Comparison of ENCODE assay signal across 16 cellular contexts in genomic region chr4:90142091-90142490, GRCh38. TPM values are rescaled to one million over a fixed set of nuclear protein-coding genes. Genes with fewer than 3 reads are reported as not detected.
DNase-seq lines count a peak whose midpoint lies in the region; TF ChIP-seq lines count a peak whose summit lies in the region.
"Had no signal": no experiment of that assay in that cellular context is flagged by ENCODE, and none has a peak within 500 bp of the region (broad histone marks: within the 10 kb centered on the region; RNA-seq: fewer than 3 reads in every experiment).

No MANE protein-coding gene starts in this region.

- H2AFZ ChIP-seq in neural progenitor cell (replicated peaks), result no peak overlapping the region

- no peak overlapping the region for H3K4me3 Mint-ChIP-seq in neural progenitor cell

- H3K4me2 ChIP-seq in neural progenitor cell, result no peak overlapping the region
- H3K4me2 ChIP-seq: BLaER1 treated with 17β-estradiol and CSF1 and Interleukin-3, amounts not matched to agents 10 nM and 100 nM had no signal

- no peaks in the 10 kb centered on the region for H3K27me3 Mint-ChIP-seq in neural progenitor cell (ENCODE audit: insufficient read depth, low read depth)

- H3K36me3 ChIP-seq in neural progenitor cell, result no peaks in the 10 kb centered on the region
- H3K36me3 ChIP-seq in suprapubic skin, result no peaks in the 10 kb centered on the region
- H3K36me3 ChIP-seq: BLaER1 treated with 17β-estradiol and CSF1 and Interleukin-3, amounts not matched to agents 10 nM and 100 nM had no signal

- no peaks in the 10 kb centered on the region for H3K9me3 Mint-ChIP-seq in neural progenitor cell

- H3K9me3 ChIP-seq in neural progenitor cell (ENCODE audit: low read depth), result no peaks in the 10 kb centered on the region
- H3K9me3 ChIP-seq in suprapubic skin, result no peaks in the 10 kb centered on the region
- H3K9me3 ChIP-seq: BLaER1 treated with 17β-estradiol and CSF1 and Interleukin-3, amounts not matched to agents 10 nM and 100 nM had no signal

- in situ Hi-C loops in SK-MEL-5 (cut with HindIII; ENCODE audit: low pct_unique_long_range_greater_than_20kb, low sequenced_read_pairs), result no loop called here

- H3K27me3 ChIP-seq in neural progenitor cell (no peaks in the 10 kb centered on the region), suprapubic skin (no peaks in the 10 kb centered on the region)
- H3K27me3 ChIP-seq: BLaER1 treated with 17β-estradiol and CSF1 and Interleukin-3, amounts not matched to agents 10 nM and 100 nM had no signal

- H3K27ac Mint-ChIP-seq in neural progenitor cell, result no peak overlapping the region

- peak; percentile 19 for DNase-seq in DMS79 treated with DMSO at 0.1 percent for 48 hours (lab: John Stamatoyannopoulos, UW)
- no peak for DNase-seq in DMS79 (lab: John Stamatoyannopoulos, UW)
- DNase-seq in NCI-H1436 (lab: John Stamatoyannopoulos, UW), result peak; percentile 17
- peak; percentile 23 for DNase-seq in SK-MEL-5 (ENCODE audit: low read depth, low spot score)
- peak; percentile 20 for DNase-seq in neural progenitor cell (ENCODE audit: low spot score)
- DNase-seq in suprapubic skin (ENCODE audit: low spot score in 2 of 2), result no peak
- DNase-seq in COLO668 (lab: John Stamatoyannopoulos, UW; ENCODE audit: unreplicated experiment), result no peak
- no peak for DNase-seq in NCI-H2196 (lab: John Stamatoyannopoulos, UW; ENCODE audit: unreplicated experiment)
- DNase-seq: GF-D8, KBM-7, NCI-H1092 treated with DMSO at 0.1 percent for 48 hours, NCI-H446 treated with DMSO at 0.1 percent for 48 hours, T-helper 1 cell had no signal

- peaks cover 9% of the 10 kb centered on the region for H3K4me1 Mint-ChIP-seq in neural progenitor cell

- H3K36me3 Mint-ChIP-seq in neural progenitor cell, result no peaks in the 10 kb centered on the region

- H3K79me2 ChIP-seq in neural progenitor cell (ENCODE audit: low read depth), result no peaks in the 10 kb centered on the region

- TF ChIP-seq CTCF in neural progenitor cell (IDR thresholded peaks at IDR 0.05), result no peak
- TF ChIP-seq CTCF in suprapubic skin (IDR thresholded peaks at IDR 0.05), result no peak

- H4K20me1 ChIP-seq in neural progenitor cell (ENCODE audit: low read depth), result no peaks in the 10 kb centered on the region
- H4K20me1 ChIP-seq: BLaER1 treated with 17β-estradiol and CSF1 and Interleukin-3, amounts not matched to agents 10 nM and 100 nM had no signal

- H3K27ac ChIP-seq in neural progenitor cell, result no peak overlapping the region
- no peak overlapping the region for H3K27ac ChIP-seq in suprapubic skin
- H3K27ac ChIP-seq: BLaER1 treated with 17β-estradiol and CSF1 and Interleukin-3, amounts not matched to agents 10 nM and 100 nM had no signal

- TF ChIP-seq EP300 in suprapubic skin (IDR thresholded peaks at IDR 0.05), result no peak

- no peaks in the 10 kb centered on the region for H3K4me1 ChIP-seq in neural progenitor cell
- H3K4me1 ChIP-seq in suprapubic skin, result no peaks in the 10 kb centered on the region
- H3K4me1 ChIP-seq: BLaER1 treated with 17β-estradiol and CSF1 and Interleukin-3, amounts not matched to agents 10 nM and 100 nM had no signal

- H3K4me3 ChIP-seq in neural progenitor cell (no peak overlapping the region), suprapubic skin (no peak overlapping the region)
- H3K4me3 ChIP-seq: BLaER1 treated with 17β-estradiol and CSF1 and Interleukin-3, amounts not matched to agents 10 nM and 100 nM had no signal

- no peaks in the 10 kb centered on the region for H3F3A ChIP-seq in neural progenitor cell (ENCODE audit: low read depth)

- WGBS in suprapubic skin, result 28% methylated on average over 1 of the region's 1 CpG

- H3K9ac ChIP-seq in neural progenitor cell, result no peak overlapping the region
- H3K9ac ChIP-seq: BLaER1 treated with 17β-estradiol and CSF1 and Interleukin-3, amounts not matched to agents 10 nM and 100 nM had no signal

- no peak for TF ChIP-seq POLR2A in suprapubic skin (IDR thresholded peaks at IDR 0.05)

RNA-seq across cellular contexts. Expression of gene CCSER1, which starts 14.9 kb away (rescaled TPM):
- total RNA-seq in SK-MEL-5 (2014; rRNA removed; shearing (Covaris generic)), result 23.1 and 23.8 TPM in 2 replicates
- polyA plus RNA-seq in SK-MEL-5 (2015; cell fraction: cytosol; rRNA removed), result 6.1 and 6.4 TPM in 2 replicates
- 9.0 and 12.3 TPM in 2 replicates for polyA plus RNA-seq in SK-MEL-5 (2015; cell fraction: nucleus; rRNA removed)
- total RNA-seq in neural progenitor cell (ENCODE audit: low replicate concordance) (0.28 and 0.77 TPM in 2 replicates), suprapubic skin (10 to 100 TPM in 2 of 4 donors, 1 to 10 TPM in 2; 6.7 to 39.5 (median 11.8) TPM)
- total RNA-seq: A172, M059J had no signal

Comparison
In these comparisons a context has a peak if more than half of its experiments do, and no peak if none do; other contexts are left out.
1. DNase-seq: peak in DMS79 treated with DMSO at 0.1 percent for 48 hours (single experiment), NCI-H1436 (single experiment), SK-MEL-5 (single experiment) and neural progenitor cell (single experiment); none in DMS79 (single experiment), suprapubic skin (0 of 2), COLO668 (single experiment) and NCI-H2196 (single experiment).